ENCODE assay signal across 8 cellular contexts in the genomic region with DNA sequence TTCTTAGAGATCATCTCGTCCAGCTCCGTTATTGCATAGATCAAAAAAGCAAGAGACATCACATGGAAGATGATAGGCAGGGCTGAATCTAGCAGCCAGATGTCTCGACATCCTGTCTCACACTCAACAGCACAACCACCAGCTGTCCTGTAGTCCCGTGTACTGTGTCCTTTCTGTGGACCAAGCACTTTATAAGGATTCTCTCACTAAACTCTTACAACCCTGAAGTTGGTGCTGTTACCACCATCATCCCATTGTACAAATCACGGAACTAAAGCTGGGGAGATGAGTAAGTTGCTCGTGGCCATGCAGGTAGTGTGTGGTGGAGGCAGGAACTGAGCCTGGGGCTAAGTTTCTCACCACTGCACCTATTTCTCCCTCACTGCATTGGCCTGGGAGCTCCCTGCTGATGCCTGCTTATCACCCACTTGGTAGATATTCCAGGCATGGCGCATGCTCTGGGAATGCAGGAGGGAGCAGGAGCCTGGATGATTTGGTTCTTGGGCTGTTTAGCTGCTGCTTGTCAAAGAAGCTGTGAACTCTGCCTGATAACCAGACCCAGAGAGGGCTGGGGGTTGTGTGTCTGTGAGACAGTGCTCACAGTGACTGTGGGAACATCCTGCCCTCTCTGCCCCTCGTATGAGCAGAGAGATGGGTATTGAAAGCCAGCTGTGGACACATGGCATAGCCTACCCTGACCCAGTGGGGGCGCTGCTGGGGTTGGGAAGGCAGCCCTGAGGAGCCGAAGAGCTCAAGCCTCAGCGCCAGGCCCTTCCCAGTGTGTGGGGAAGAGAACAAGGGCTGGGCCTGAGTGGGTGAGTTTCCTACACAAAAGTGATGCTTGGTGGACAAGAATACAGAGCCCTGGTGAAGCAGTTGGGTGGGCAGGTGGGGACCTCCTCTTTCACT. TPM values are rescaled to one million over a fixed set of nuclear protein-coding genes. Genes with fewer than 3 reads are reported as not detected.
DNase-seq lines count a peak whose midpoint lies in the region; ATAC-seq and TF ChIP-seq lines count a peak whose summit lies in the region.

No MANE protein-coding gene starts in this region.

- no peak overlapping the region for H3K4me2 ChIP-seq in PC-3 (ENCODE audit: low read length)

- no peaks in the 10 kb centered on the region for H3K4me1 ChIP-seq in A673 (ENCODE audit: insufficient read depth, low read length, poor library complexity, severe bottlenecking)
- H3K4me1 ChIP-seq in PC-3 (ENCODE audit: insufficient read depth, low read length), result peaks cover 11% of the 10 kb centered on the region; the same call in 1 of the 2 replicates

- TF ChIP-seq CTCF in A673 (conservative IDR thresholded peaks at IDR 0.05; ENCODE audit: low read depth, low read length), result peak; percentile 60
- peak; percentile 39 for TF ChIP-seq CTCF in GM12872 (IDR thresholded peaks at IDR 0.05; ENCODE audit: insufficient read depth, low read depth, low read length)
- peak; percentile 46 for TF ChIP-seq CTCF in PC-3 (conservative IDR thresholded peaks at IDR 0.05; ENCODE audit: low read depth, low read length)
- peak; percentile 27 for TF ChIP-seq CTCF in glutamatergic neuron (IDR thresholded peaks at IDR 0.05; ENCODE audit: partially characterized antibody, unreplicated experiment)

- H3K27me3 ChIP-seq in A673 (replicated peaks; ENCODE audit: insufficient read depth, low read depth, low read length, poor library complexity) (no peaks in the 10 kb centered on the region), PC-3 (ENCODE audit: low read length) (no peaks in the 10 kb centered on the region)

- no peaks in the 10 kb centered on the region for H3K9me3 ChIP-seq in A673 (ENCODE audit: low read depth, low read length, poor library complexity, severe bottlenecking)
- H3K9me3 ChIP-seq in PC-3 (ENCODE audit: low read length), result no peaks in the 10 kb centered on the region

- no peaks in the 10 kb centered on the region for H4K20me1 ChIP-seq in PC-3 (ENCODE audit: low read length)

- no peak overlapping the region for H3K9ac ChIP-seq in PC-3 (ENCODE audit: low read length)

- DNase-seq in A673 (ENCODE audit: low spot score) (peak; percentile 68), PC-3 (peak; percentile 32), glutamatergic neuron (peak; percentile 78)

- H3K4me3 ChIP-seq in A673 (ENCODE audit: low read depth, low read length, poor library complexity, severe bottlenecking) (no peak overlapping the region), PC-3 (ENCODE audit: low read length) (no peak overlapping the region)

- BruUV-seq in A673 (replicated peaks; lab: Mats Ljungman, UMichigan), result no TSS peak
- BruUV-seq in PC-3 (replicated peaks; lab: Mats Ljungman, UMichigan), result no TSS peak

- intact Hi-C loops in A673 (cut with micrococcal nuclease; ENCODE audit: unreplicated experiment), result loop anchor here (1.0 to 2.0 kb wide), 3 partner anchors 132 to 229 kb away; no protein-coding TSS in a partner anchor
- intact Hi-C loops in PC-3 (cut with micrococcal nuclease), result loop anchor here (1.0 to 5.0 kb wide), 3 partner anchors 87 to 227 kb away; partner anchors contain the start of gene ADORA1

- H3K36me3 Mint-ChIP-seq in glutamatergic neuron (ENCODE audit: unreplicated experiment), result no peaks in the 10 kb centered on the region

- no peak overlapping the region for H3K4me3 Mint-ChIP-seq in glutamatergic neuron (ENCODE audit: unreplicated experiment)

- POLR2A ChIA-PET in A673 (lab: Charles Lee; ENCODE audit: low non-redundant PET) (no interaction called here), PC-3 (lab: Charles Lee; ENCODE audit: unreplicated experiment) (interaction anchor here (0.7 kb wide), 1 partner anchor 179 kb away, joined by 4 read pairs; no protein-coding TSS in a partner anchor)

- H3K79me2 ChIP-seq in PC-3 (ENCODE audit: low read length), result no peaks in the 10 kb centered on the region

- H3K36me3 ChIP-seq in A673 (ENCODE audit: insufficient read depth, low read length, poor library complexity, severe bottlenecking) (no peaks in the 10 kb centered on the region), PC-3 (ENCODE audit: low read depth, low read length) (no peaks in the 10 kb centered on the region)

- no peak overlapping the region for H3K27ac Mint-ChIP-seq in glutamatergic neuron (ENCODE audit: unreplicated experiment)

- peaks cover 7% of the 10 kb centered on the region for H3K27me3 Mint-ChIP-seq in glutamatergic neuron (ENCODE audit: unreplicated experiment)

- no peak overlapping the region for H2AFZ ChIP-seq in PC-3 (ENCODE audit: low read length)

- CTCF ChIA-PET in A673 (lab: Charles Lee) (interaction anchor here (0.6 to 3.5 kb wide), 15 partner anchors 11 to 464 kb away, joined by 3 to 65 read pairs (median 6); partner anchors contain the start of genes MYBPH and PPFIA4), PC-3 (lab: Charles Lee) (interaction anchor here (0.6 to 1.6 kb wide), 13 partner anchors 12 to 623 kb away, joined by 3 to 17 read pairs (median 3); no protein-coding TSS in a partner anchor)

- H3K9me3 Mint-ChIP-seq in glutamatergic neuron (ENCODE audit: unreplicated experiment), result peaks cover 6% of the 10 kb centered on the region

- no peaks in the 10 kb centered on the region for H3F3A ChIP-seq in PC-3 (ENCODE audit: low read length, unreplicated experiment)

- no peak overlapping the region for H3K27ac ChIP-seq in A673 (ENCODE audit: low read depth, low read length, poor library complexity, severe bottlenecking)
- no peak overlapping the region for H3K27ac ChIP-seq in PC-3 (ENCODE audit: low read length)

- ATAC-seq in PC-3, result no peak
- no peak for ATAC-seq in GM18861 (IDR thresholded peaks at IDR 0.05; ENCODE audit: unreplicated experiment)
- ATAC-seq in GM21423 (IDR thresholded peaks at IDR 0.05; ENCODE audit: unreplicated experiment), result no peak
- no peak for ATAC-seq in GM18909 (IDR thresholded peaks at IDR 0.05; ENCODE audit: poor library complexity, unreplicated experiment)
- no peak for ATAC-seq in GM19467 (IDR thresholded peaks at IDR 0.05; ENCODE audit: unreplicated experiment)

- no peaks in the 10 kb centered on the region for H3K9me2 ChIP-seq in PC-3 (replicated peaks; ENCODE audit: low read length)

- H3K4me1 Mint-ChIP-seq in glutamatergic neuron (ENCODE audit: low read depth, unreplicated experiment), result peaks cover 33% of the 10 kb centered on the region

RNA-seq across cellular contexts. Expression of gene PPFIA4, which starts 13.6 kb away (rescaled TPM):
- total RNA-seq in A673 (2021), result 2.5 and 3.0 TPM in 2 replicates
- 3.4 and 12.1 TPM in 2 replicates for total RNA-seq in PC-3 (2014; rRNA removed)
- total RNA-seq in glutamatergic neuron (ENCODE audit: unreplicated experiment), result 74.7 TPM

RNA-seq across cellular contexts. Expression of gene TMEM183A, which starts 32.7 kb away (rescaled TPM):
- total RNA-seq in A673 (2021), result 65.1 and 68.4 TPM in 2 replicates
- total RNA-seq in PC-3 (2014; rRNA removed), result 119 and 122 TPM in 2 replicates
- 61.5 TPM for total RNA-seq in glutamatergic neuron (ENCODE audit: unreplicated experiment)

RNA-seq across cellular contexts. Expression of gene MYOG, which starts 45.9 kb away (rescaled TPM):
- total RNA-seq in A673 (2021) (not detected in 2 replicates), PC-3 (2014; rRNA removed) (not detected in 2 replicates), glutamatergic neuron (ENCODE audit: unreplicated experiment) (not detected)
